Comparison of ENCODE assay signal across 16 cellular contexts in the genomic region with DNA sequence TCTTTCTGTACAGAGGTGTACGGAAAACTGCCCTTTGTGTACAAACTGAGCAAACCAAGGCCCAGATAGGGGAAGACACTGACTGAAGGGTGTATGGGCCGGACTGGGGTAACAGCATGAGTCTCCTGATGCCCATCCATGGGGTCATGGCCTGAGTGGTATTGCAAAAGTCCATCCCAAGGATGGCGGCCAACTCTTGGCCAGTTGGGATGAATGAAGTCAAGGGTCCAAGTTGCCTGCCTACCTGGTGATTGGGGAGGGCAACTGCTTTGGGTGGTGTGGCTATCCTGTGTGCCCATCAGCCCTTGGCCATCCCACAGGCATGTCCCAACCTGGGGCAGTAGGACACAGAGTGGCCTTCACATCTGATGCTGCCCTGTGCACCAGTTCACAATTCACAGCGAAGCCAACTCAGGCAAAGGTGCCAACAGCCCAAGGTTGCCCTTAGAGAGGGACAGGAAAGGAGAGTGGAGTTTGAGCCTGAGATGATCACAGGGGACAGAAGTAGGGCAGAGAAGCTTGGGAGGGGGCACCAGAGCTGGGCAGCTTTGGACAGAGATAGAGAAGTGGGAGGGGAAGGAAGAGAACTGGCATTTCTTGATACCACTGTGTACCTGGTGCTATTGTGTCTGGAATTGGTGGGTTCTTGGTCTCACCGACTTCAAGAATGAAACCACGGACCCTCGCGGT. TPM values are rescaled to one million over a fixed set of nuclear protein-coding genes. Genes with fewer than 3 reads are reported as not detected.
DNase-seq lines count a peak whose midpoint lies in the region; ATAC-seq and TF ChIP-seq lines count a peak whose summit lies in the region.
"Had no signal": no experiment of that assay in that cellular context is flagged by ENCODE, and none has a peak within 500 bp of the region (broad histone marks: within the 10 kb centered on the region; RNA-seq: fewer than 3 reads in every experiment).

No MANE protein-coding gene starts in this region.

- H3K4me3 Mint-ChIP-seq in CD4-positive, alpha-beta T cell: no peak overlapping the region
- H3K4me3 Mint-ChIP-seq: activated naive CD4-positive, alpha-beta T cell treated with anti-CD3 and anti-CD28 coated beads for 36 hours; naive thymus-derived CD4-positive, alpha-beta T cell had no signal

- ATAC-seq in CD4-positive, alpha-beta T cell (ENCODE audit: poor library complexity): no peak
- ATAC-seq: naive thymus-derived CD4-positive, alpha-beta T cell had no signal

- no peaks in the 10 kb centered on the region for H4K20me1 ChIP-seq in GM23248 (ENCODE audit: insufficient read depth)

- peaks cover 28% of the 10 kb centered on the region for H3F3A ChIP-seq in GM23248 (ENCODE audit: insufficient read depth)

- peak overlapping the region; percentile 47 for H3K9ac ChIP-seq in GM23248

- CTCF ChIA-PET in CD4-positive, alpha-beta T cell (lab: Charles Lee): no interaction called here

- TF ChIP-seq EP300 in stomach (IDR thresholded peaks at IDR 0.05): no peak

- H3K79me2 ChIP-seq in GM23248 (ENCODE audit: insufficient read depth): no peaks in the 10 kb centered on the region

- WGBS in GM23248 (ENCODE audit: low coverage in 1 of 2, low lambda C conversion rate in 2 of 2, missing lambda C conversion rate in 2 of 2), 2 experiments: 76 to 80% methylated on average over 8 of the region's 8 CpGs
- WGBS in stomach, 5 donors: 83 to 95% (median 92%) methylated on average over 7 to 8 of the region's 8 CpGs

- in situ Hi-C loops in GM23248 (cut with MboI): no loop called here

- no peak for DNase-seq in GM23248
- no peak for DNase-seq in ascending aorta (ENCODE audit: low spot score in 2 of 2)
- DNase-seq in islet precursor cell: peak; percentile 36
- DNase-seq in stomach: no peak
- DNase-seq in globus pallidus (ENCODE audit: low spot score): no peak
- no peak for DNase-seq in T1000 (lab: John Stamatoyannopoulos, UW)
- DNase-seq in NCI-H1436 treated with DMSO at 0.1 percent for 48 hours (lab: John Stamatoyannopoulos, UW): no peak
- DNase-seq in CD4-positive, alpha-beta T cell: no peak
- DNase-seq: activated naive CD4-positive, alpha-beta T cell treated with anti-CD3 and anti-CD28 coated beads for 36 hours; activated T-cell treated with anti-CD3 and anti-CD28 coated beads, Interleukin-2, amount 50 U/mL, for 1 hour; MM.1S; naive thymus-derived CD4-positive, alpha-beta T cell; NCI-H2029; T-helper 1 cell had no signal

- H3K9me2 ChIP-seq in GM23248 (ENCODE audit: insufficient read depth): no peaks in the 10 kb centered on the region

- H3K4me1 ChIP-seq in GM23248 (ENCODE audit: insufficient read depth) (peaks cover 38% of the 10 kb centered on the region), ascending aorta (peaks cover 18 to 35% of the 10 kb centered on the region in 2 donors), stomach (peaks cover 3 to 59% (median 32%) of the 10 kb centered on the region in 4 donors)

- no peak for TF ChIP-seq POLR2A in stomach (IDR thresholded peaks at IDR 0.05)

- peak overlapping the region; percentile 51 for H3K4me2 ChIP-seq in GM23248 (ENCODE audit: unreplicated experiment)

- peak overlapping the region; percentile 17; the same call in 1 of the 2 replicates for H3K4me3 ChIP-seq in GM23248
- no peak overlapping the region for H3K4me3 ChIP-seq in ascending aorta
- no peak overlapping the region for H3K4me3 ChIP-seq in stomach
- H3K4me3 ChIP-seq: lung had no signal

- no peaks in the 10 kb centered on the region for H3K9me3 ChIP-seq in GM23248 (ENCODE audit: low read depth)
- H3K9me3 ChIP-seq in ascending aorta: no peaks in the 10 kb centered on the region
- no peaks in the 10 kb centered on the region for H3K9me3 ChIP-seq in stomach
- no peaks in the 10 kb centered on the region for H3K9me3 ChIP-seq in CD4-positive, alpha-beta T cell (ENCODE audit: control insufficient read depth, low read length)

- H3K36me3 Mint-ChIP-seq in CD4-positive, alpha-beta T cell (ENCODE audit: low read depth): no peaks in the 10 kb centered on the region
- H3K36me3 Mint-ChIP-seq: naive thymus-derived CD4-positive, alpha-beta T cell had no signal

- H2AFZ ChIP-seq in GM23248: no peak overlapping the region

- H3K27me3 Mint-ChIP-seq in CD4-positive, alpha-beta T cell: no peaks in the 10 kb centered on the region

- H3K27ac Mint-ChIP-seq in CD4-positive, alpha-beta T cell: no peak overlapping the region
- H3K27ac Mint-ChIP-seq: activated naive CD4-positive, alpha-beta T cell treated with anti-CD3 and anti-CD28 coated beads for 36 hours had no signal

- TF ChIP-seq CTCF in ascending aorta (IDR thresholded peaks at IDR 0.05) (no peak), stomach (IDR thresholded peaks at IDR 0.05) (no peak)
- TF ChIP-seq CTCF in CD4-positive, alpha-beta T cell (IDR thresholded peaks at IDR 0.05): no peak

- peaks cover 4% of the 10 kb centered on the region for H3K4me1 Mint-ChIP-seq in CD4-positive, alpha-beta T cell (ENCODE audit: low read depth)

- POLR2A ChIA-PET in CD4-positive, alpha-beta T cell (lab: Charles Lee): no interaction called here

- H3K36me3 ChIP-seq in GM23248 (ENCODE audit: low read depth) (no peaks in the 10 kb centered on the region), ascending aorta (no peaks in the 10 kb centered on the region), stomach (peaks cover 0 to 8% (median 3%) of the 10 kb centered on the region in 4 donors)

- H3K27ac ChIP-seq in GM23248 (peak overlapping the region; percentile 71), ascending aorta (peak overlapping the region; percentile 63), stomach (peak overlapping the region in 4 of 5 donors; percentile 58 to 73 (median 70))
- H3K27ac ChIP-seq in CD4-positive, alpha-beta T cell (ENCODE audit: low read depth, low read length): no peak overlapping the region
- H3K27ac ChIP-seq: epithelial cell of prostate had no signal

- H3K27me3 ChIP-seq in GM23248 (replicated peaks; ENCODE audit: insufficient read depth) (no peaks in the 10 kb centered on the region), ascending aorta (no peaks in the 10 kb centered on the region), stomach (no peaks in the 10 kb centered on the region)
- H3K27me3 ChIP-seq in CD4-positive, alpha-beta T cell (ENCODE audit: control insufficient read depth, insufficient read depth, low read length): no peaks in the 10 kb centered on the region

- intact Hi-C loops in ascending aorta (cut with DNase I) (loop anchor here (10.0 kb wide), 1 partner anchor 234 kb away; the partner anchor contains the start of genes ALG2 and SEC61B), stomach (cut with DNase I; ENCODE audit: low total_unique reads) (no loop called here)
- intact Hi-C loops in CD4-positive, alpha-beta T cell (cut with DNase I, micrococcal nuclease): no loop called here

- no peaks in the 10 kb centered on the region for H3K9me3 Mint-ChIP-seq in CD4-positive, alpha-beta T cell
- H3K9me3 Mint-ChIP-seq: activated naive CD4-positive, alpha-beta T cell treated with anti-CD3 and anti-CD28 coated beads for 36 hours had no signal

RNA-seq across cellular contexts. Expression of gene COL15A1, which starts 46.6 kb away (rescaled TPM):
- total RNA-seq in GM23248 (2014; rRNA removed; shearing (Covaris generic)): 16.8 and 17.8 TPM in 2 replicates
- polyA plus RNA-seq in GM23248 (2016; fragmentation: Nextera tagmentation; extraction: Ambion mirVana): 8.8 and 9.7 TPM in 2 replicates
- 58.6 TPM for total RNA-seq in ascending aorta
- 100 to 1,000 TPM in 2 of 5 donors, 10 to 100 TPM in 3; 26.3 to 173 (median 32.2) TPM for total RNA-seq in stomach
- polyA plus RNA-seq in stomach: 10 to 100 TPM; 10.7 to 13.3 (median 12.0) TPM
- not detected for total RNA-seq in CD4-positive, alpha-beta T cell
- polyA plus RNA-seq: naive thymus-derived CD4-positive, alpha-beta T cell had no signal

Comparison
In these comparisons a context has a peak if more than half of its experiments do, and no peak if none do; other contexts are left out.
1. RNA of gene COL15A1, which starts 46.6 kb away (total RNA-seq): 58.6 TPM in ascending aorta (single experiment), 26.3 to 173 TPM in stomach and 16.8 to 17.8 TPM in GM23248; not detected in CD4-positive, alpha-beta T cell; every median in the first group is over 10 times any median in the second.